Comparison of ENCODE assay signal across 1 cellular context in genomic region chr5:34863947-34864346, GRCh38.
TF ChIP-seq lines count a peak whose summit lies in the region.

No MANE protein-coding gene starts in this region.

TF ChIP-seq in K562, 482 proteins besides CTCF, POLR2A, EP300 and RAD21 (continued from another document):
- TF ChIP-seq CEBPG (CRISPR knock-in tag; IDR thresholded peaks at IDR 0.05) (no peak), CEBPG (tag; conservative IDR thresholded peaks at IDR 0.05 in 1 of 2, IDR thresholded peaks at IDR 0.05 in 1 of 2) (peak in 1 of 2 experiments; percentile 32; a peak in 1 of 4 replicates)
TF ChIP-seq in K562: peak in this region for 1.
